ENCODE assay signal across 8 cellular contexts in genomic region chr1:160261878-160262794, GRCh38. TPM values are rescaled to one million over a fixed set of nuclear protein-coding genes. Genes with fewer than 3 reads are reported as not detected.
A peak's percentile ranks its signal among the peaks of the same experiment; 100 is the strongest.
DNase-seq lines count a peak whose midpoint lies in the region; ATAC-seq and TF ChIP-seq lines count a peak whose summit lies in the region.

TSS of gene DCAF8 (minus strand) at chr1:160262549. CDS start at chr1:160244008, 18,541 bp downstream.

- H3K56ac ChIP-seq in IMR-90 (ENCODE audit: extremely low read depth, insufficient read depth, low read length) = peak within 1 kb of the TSS; percentile 95

- H3K9me3 ChIP-seq in IMR-90 (ENCODE audit: control insufficient read depth, insufficient read depth, low read length) (no peaks in the 10 kb centered on the region), mononuclear cell (ENCODE audit: low read depth, low read length) (no peaks in the 10 kb centered on the region)

- H4K91ac ChIP-seq in IMR-90 (ENCODE audit: insufficient read depth, low read depth, low read length) = peak within 1 kb of the TSS; percentile 97

- H3K79me1 ChIP-seq in IMR-90 (ENCODE audit: low read depth in 1 of 2, low read length in 2 of 2) = peaks cover 12 to 42% of the 10 kb centered on the region in 2 experiments; a peak in 3 of 4 replicates

- 0 out of 2 replicates have a peak, but pooled peaks have one; percentile 1 for TF ChIP-seq CTCF in IMR-90 (conservative IDR thresholded peaks at IDR 0.05; ENCODE audit: low read depth, low read length)

- peak within 1 kb of the TSS; percentile 100 for H2AK9ac ChIP-seq in IMR-90 (replicated peaks; ENCODE audit: low read depth, low read length, poor library complexity)

- in situ Hi-C loops in IMR-90 (cut with MboI; ENCODE audit: low sequenced_read_pairs) = no loop called here

- peak within 1 kb of the TSS; percentile 84 for H3K4me2 ChIP-seq in IMR-90 (ENCODE audit: low read depth, low read length)

- no peaks in the 10 kb centered on the region for H3K36me3 ChIP-seq in IMR-90 (ENCODE audit: control insufficient read depth, insufficient read depth, low read length)

- peak within 1 kb of the TSS; percentile 89 for H4K5ac ChIP-seq in IMR-90 (ENCODE audit: low read depth, low read length)

- H4K20me1 ChIP-seq in IMR-90 (ENCODE audit: insufficient read depth, low read length) = peaks cover 19% of the 10 kb centered on the region

- peak within 1 kb of the TSS; percentile 92 for H3K9ac ChIP-seq in IMR-90 (ENCODE audit: low read depth, low read length)

- no peaks in the 10 kb centered on the region for H3K27me3 ChIP-seq in IMR-90 (ENCODE audit: control insufficient read depth, insufficient read depth, low read length)
- H3K27me3 ChIP-seq in mononuclear cell (ENCODE audit: insufficient read depth, low read length) = no peaks in the 10 kb centered on the region

- H2BK20ac ChIP-seq in IMR-90 (ENCODE audit: low read depth, low read length) = peak within 1 kb of the TSS; percentile 30

- POLR2A ChIA-PET in IMR-90 (lab: Charles Lee; ENCODE audit: unreplicated experiment) = interaction anchor here (0.5 to 1.0 kb wide), 3 partner anchors 14 to 181 kb away, joined by 3 read pairs; no protein-coding TSS in a partner anchor

- H2BK15ac ChIP-seq in IMR-90 (ENCODE audit: low read depth, low read length) = peak within 1 kb of the TSS; percentile 57; the same call in 2 of the 3 replicates

- DNase-seq in DMS 273 (lab: John Stamatoyannopoulos, UW; ENCODE audit: unreplicated experiment) = peak; percentile 100
- peak; percentile 97 for DNase-seq in IMR-90
- peak; percentile 99 for DNase-seq in OCI-M1 (lab: John Stamatoyannopoulos, UW)
- peak; percentile 97 for DNase-seq in activated T-cell treated with anti-CD3 and anti-CD28 coated beads for 24 hours (ENCODE audit: low read depth)
- peak; percentile 89 for DNase-seq in epidermal melanocyte (ENCODE audit: insufficient read length, low spot score)
- peak; percentile 94 for DNase-seq in stimulated activated CD8-positive, alpha-beta memory T cell treated with anti-CD3 and anti-CD28 coated beads, Interleukin-4, amount 100 ng/mL, for 1 hour (ENCODE audit: low read depth in 2 of 2, low spot score in 1 of 2)

- H3K18ac ChIP-seq in IMR-90 (ENCODE audit: low read depth, low read length) = peak within 1 kb of the TSS; percentile 77

- H2BK5ac ChIP-seq in IMR-90 (ENCODE audit: low read depth, low read length, poor library complexity, severe bottlenecking) = peak within 1 kb of the TSS; percentile 91

- CTCF ChIA-PET in IMR-90 (lab: Yijun Ruan, JAX) = interaction anchor here (1.0 to 1.6 kb wide), 2 partner anchors 18 to 69 kb away, joined by 3 to 4 read pairs; no protein-coding TSS in a partner anchor

- TSS peak; percentile 53 for BruUV-seq in IMR-90 (replicated peaks; lab: Mats Ljungman, UMichigan)

- peak within 1 kb of the TSS; percentile 90 for H2AFZ ChIP-seq in IMR-90 (replicated peaks; ENCODE audit: low read length, poor library complexity)

- H3K9me1 ChIP-seq in IMR-90 (ENCODE audit: insufficient read depth, low read length) = peaks cover 4% of the 10 kb centered on the region

- peak within 1 kb of the TSS; percentile 95 for H3K14ac ChIP-seq in IMR-90 (replicated peaks; ENCODE audit: low read depth, low read length)

- H3K4me3 ChIP-seq in IMR-90 (ENCODE audit: insufficient read depth, low read depth, low read length) (peak within 1 kb of the TSS; percentile 71), mononuclear cell (ENCODE audit: low read length) (peak within 1 kb of the TSS; percentile 99)

- peak within 1 kb of the TSS; percentile 82 for H2BK120ac ChIP-seq in IMR-90 (ENCODE audit: low read depth, low read length)

- H3K4me1 ChIP-seq in IMR-90 (ENCODE audit: control insufficient read depth, insufficient read depth, low read length) (peaks cover 2% of the 10 kb centered on the region; the same call in 1 of the 2 replicates), mononuclear cell (ENCODE audit: insufficient read depth, low read length) (peaks cover 33% of the 10 kb centered on the region)

- peak within 1 kb of the TSS; percentile 96 for H3K4ac ChIP-seq in IMR-90 (ENCODE audit: low read depth, low read length)

- dilution Hi-C loops in IMR-90 (cut with HindIII; ENCODE audit: low sequenced_read_pairs, unreplicated experiment) = no loop called here

- H4K8ac ChIP-seq in IMR-90 (ENCODE audit: low read depth in 2 of 2, low read length in 2 of 2) = peak within 1 kb of the TSS; percentile 91 to 96

- WGBS in IMR-90 (ENCODE audit: extremely low coverage in 2 of 2, insufficient read length in 1 of 2), 2 experiments = 0% methylated on average over 13 of the region's 69 CpGs; no CpG with 5 or more reads in 1 of the 2 experiments

- intact Hi-C loops in IMR-90 (cut with micrococcal nuclease) = loop anchor here (1.0 kb wide), 1 partner anchor 23 kb away; the partner anchor contains the start of gene PEX19

- peak within 1 kb of the TSS; percentile 97 for H3K23ac ChIP-seq in IMR-90 (ENCODE audit: low read depth, low read length)

- peak; percentile 97 for TF ChIP-seq POLR2A in IMR-90 (IDR thresholded peaks at IDR 0.05; ENCODE audit: low read depth, low read length)

- TF ChIP-seq RAD21 in IMR-90 (IDR thresholded peaks at IDR 0.05; ENCODE audit: low read length) = no peak

- H3K27ac ChIP-seq in IMR-90 (ENCODE audit: insufficient read depth, low read length) = peak within 1 kb of the TSS; percentile 91

- H2AK5ac ChIP-seq in IMR-90 (ENCODE audit: low read depth, low read length) = peak within 1 kb of the TSS; percentile 97

- ATAC-seq in GM21528 (IDR thresholded peaks at IDR 0.05; ENCODE audit: low FRiP score, unreplicated experiment) (peak; percentile 79), IMR-90 (ENCODE audit: low read depth) (peak; percentile 97)

TF ChIP-seq in IMR-90, 13 proteins besides CTCF, POLR2A, EP300 and RAD21:
- TF ChIP-seq, protein P1, sequence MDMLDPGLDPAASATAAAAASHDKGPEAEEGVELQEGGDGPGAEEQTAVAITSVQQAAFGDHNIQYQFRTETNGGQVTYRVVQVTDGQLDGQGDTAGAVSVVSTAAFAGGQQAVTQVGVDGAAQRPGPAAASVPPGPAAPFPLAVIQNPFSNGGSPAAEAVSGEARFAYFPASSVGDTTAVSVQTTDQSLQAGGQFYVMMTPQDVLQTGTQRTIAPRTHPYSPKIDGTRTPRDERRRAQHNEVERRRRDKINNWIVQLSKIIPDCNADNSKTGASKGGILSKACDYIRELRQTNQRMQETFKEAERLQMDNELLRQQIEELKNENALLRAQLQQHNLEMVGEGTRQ (IDR thresholded peaks at IDR 0.05; ENCODE audit: low read depth, low read length) = no peak
- TF ChIP-seq CHD1 (IDR thresholded peaks at IDR 0.05; ENCODE audit: low read depth, low read length) (peak; percentile 86; the same call in 1 of the 2 replicates), SMC3 (IDR thresholded peaks at IDR 0.05; ENCODE audit: low read depth, low read length) (no peak), MAZ (IDR thresholded peaks at IDR 0.05; ENCODE audit: borderline replicate concordance, low read depth, low read length) (peak; percentile 28; the same call in 1 of the 2 replicates)

RNA-seq across cellular contexts. Expression of gene DCAF8, which starts in this region (rescaled TPM):
- total RNA-seq in IMR-90 (2012; rRNA removed) = 83.3 TPM in 2 replicates
- 74.9 and 83.8 TPM in 2 replicates for polyA plus RNA-seq in IMR-90 (2012; rRNA removed)
- polyA plus RNA-seq in IMR-90 (2012; cell fraction: cytosol; rRNA removed) = 28.3 and 31.3 TPM in 2 replicates
- polyA plus RNA-seq in IMR-90 (2012; cell fraction: nucleus; rRNA removed; ENCODE audit: low replicate concordance) = 277 and 555 TPM in 2 replicates
- 115 TPM for total RNA-seq in mononuclear cell

Comparison
In these comparisons a context has a peak if more than half of its experiments do, and no peak if none do; other contexts are left out.
1. Peak in every context shown above with its lines: DNase-seq, ATAC-seq, H3K4me3 ChIP-seq and H3K27ac ChIP-seq.